ENCODE assay signal across 28 cellular contexts in genomic region chr3:60517134-60517533, GRCh38.
"Had no signal": no experiment of that assay in that cellular context is flagged by ENCODE, and none has a peak within 500 bp of the region (broad histone marks: within the 10 kb centered on the region; RNA-seq: fewer than 3 reads in every experiment).

No MANE protein-coding gene starts in this region.

- H3K9me3 ChIP-seq: colonic mucosa, esophagus squamous epithelium, gastrocnemius medialis had no signal

- ATAC-seq: effector memory CD8-positive, alpha-beta T cell; esophagus mucosa; foreskin keratinocyte; gastrocnemius medialis; gastroesophageal sphincter; heart left ventricle; heart right ventricle had no signal

- H3K4me1 ChIP-seq: colonic mucosa, esophagus muscularis mucosa, esophagus squamous epithelium, foreskin keratinocyte, gastrocnemius medialis, gastroesophageal sphincter had no signal

- DNase-seq: colonic mucosa; cortex of kidney; dermis blood vessel endothelial cell; dorsolateral prefrontal cortex; effector CD4-positive, alpha-beta T cell; effector CD8-positive, alpha-beta T cell; effector memory CD4-positive, alpha-beta T cell; effector memory CD8-positive, alpha-beta T cell; endodermal cell; erythroblast; esophagus squamous epithelium; foreskin fibroblast; foreskin keratinocyte; foreskin melanocyte; gastrocnemius medialis; glutamatergic neuron; head of caudate nucleus; heart left ventricle; heart right ventricle had no signal

- H3K4me3 ChIP-seq: colonic mucosa, coronary artery, dorsolateral prefrontal cortex, esophagus muscularis mucosa, esophagus squamous epithelium, gastrocnemius medialis, gastroesophageal sphincter, heart left ventricle, heart right ventricle had no signal

- H3K27me3 ChIP-seq: colonic mucosa, dorsolateral prefrontal cortex, esophagus muscularis mucosa, esophagus squamous epithelium, foreskin keratinocyte, gastrocnemius medialis, gastroesophageal sphincter, heart left ventricle, heart right ventricle had no signal

- FAIRE-seq: colon, endometrium, endothelial cell of umbilical vein, frontal cortex had no signal

- H3K27ac ChIP-seq: colonic mucosa, coronary artery, dorsolateral prefrontal cortex, epithelial cell of prostate, esophagus muscularis mucosa, esophagus squamous epithelium, foreskin keratinocyte, gastrocnemius medialis, gastroesophageal sphincter, heart left ventricle, heart right ventricle had no signal

- H3K36me3 ChIP-seq: colonic mucosa, esophagus muscularis mucosa, esophagus squamous epithelium, gastrocnemius medialis, gastroesophageal sphincter, heart left ventricle, heart right ventricle had no signal
